ENCODE assay signal across 11 cellular contexts in the genomic region with DNA sequence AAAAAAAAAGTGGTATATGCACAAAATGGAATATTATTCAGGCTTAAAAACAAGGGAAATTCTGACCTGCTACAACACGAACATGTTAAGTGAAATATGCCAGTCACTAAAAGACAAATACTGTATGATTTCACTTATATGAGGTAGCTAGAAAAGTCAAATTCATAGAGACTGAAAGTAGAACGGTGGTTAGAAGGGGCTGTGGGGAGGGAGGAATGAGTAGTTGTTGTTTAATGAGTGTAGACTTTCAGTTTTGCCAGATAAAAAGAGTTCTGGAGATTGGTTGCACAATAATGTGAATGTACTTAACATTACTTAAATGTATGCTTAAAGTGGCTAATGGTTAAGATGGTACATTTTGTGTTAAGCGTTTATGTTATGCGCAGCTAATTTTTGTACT.
DNase-seq lines count a peak whose midpoint lies in the region; ATAC-seq and TF ChIP-seq lines count a peak whose summit lies in the region.
"Had no signal": no experiment of that assay in that cellular context is flagged by ENCODE, and none has a peak within 500 bp of the region (broad histone marks: within the 10 kb centered on the region; RNA-seq: fewer than 3 reads in every experiment).

No MANE protein-coding gene starts in this region.

- no peaks in the 10 kb centered on the region for H3K9me3 Mint-ChIP-seq in activated naive CD4-positive, alpha-beta T cell treated with anti-CD3 and anti-CD28 coated beads, Interleukin-2, amount 50 U/mL, for 24 hours
- H3K9me3 Mint-ChIP-seq in osteocyte (ENCODE audit: unreplicated experiment) = no peaks in the 10 kb centered on the region
- H3K9me3 Mint-ChIP-seq: GM23338, nephron had no signal

- no peaks in the 10 kb centered on the region for H3K27me3 Mint-ChIP-seq in activated naive CD4-positive, alpha-beta T cell treated with anti-CD3 and anti-CD28 coated beads, Interleukin-2, amount 50 U/mL, for 24 hours
- peaks cover 44% of the 10 kb centered on the region for H3K27me3 Mint-ChIP-seq in osteocyte (ENCODE audit: unreplicated experiment)

- 90% methylated on average over 4 of the region's 4 CpGs for WGBS in testis, 2 donors

- intact Hi-C loops in testis (cut with DNase I; ENCODE audit: low total_unique reads) = no loop called here

- no peak overlapping the region for H3K27ac ChIP-seq in testis
- H3K27ac ChIP-seq: hepatocyte had no signal

- TF ChIP-seq CTCF in osteocyte (IDR thresholded peaks at IDR 0.05) (no peak), testis (IDR thresholded peaks at IDR 0.05) (no peak), GM13977 (IDR thresholded peaks at IDR 0.05; ENCODE audit: extremely low read depth, insufficient read depth, missing control alignments) (no peak)

- H3K36me3 ChIP-seq in testis (ENCODE audit: low read depth, missing control alignments) = no peaks in the 10 kb centered on the region

- H3K4me3 Mint-ChIP-seq in activated naive CD4-positive, alpha-beta T cell treated with anti-CD3 and anti-CD28 coated beads, Interleukin-2, amount 50 U/mL, for 24 hours = peak overlapping the region; percentile 36
- no peak overlapping the region for H3K4me3 Mint-ChIP-seq in osteocyte (ENCODE audit: unreplicated experiment)
- H3K4me3 Mint-ChIP-seq: GM23338, nephron had no signal

- H3K9me3 ChIP-seq in testis = no peaks in the 10 kb centered on the region

- no peaks in the 10 kb centered on the region for H3K36me3 Mint-ChIP-seq in activated naive CD4-positive, alpha-beta T cell treated with anti-CD3 and anti-CD28 coated beads, Interleukin-2, amount 50 U/mL, for 24 hours
- no peaks in the 10 kb centered on the region for H3K36me3 Mint-ChIP-seq in osteocyte (ENCODE audit: unreplicated experiment)

- H3K4me3 ChIP-seq in testis = no peak overlapping the region
- H3K4me3 ChIP-seq: GM23338, hepatocyte had no signal

- H3K4me1 Mint-ChIP-seq in activated naive CD4-positive, alpha-beta T cell treated with anti-CD3 and anti-CD28 coated beads, Interleukin-2, amount 50 U/mL, for 24 hours = peaks cover 54% of the 10 kb centered on the region
- no peaks in the 10 kb centered on the region for H3K4me1 Mint-ChIP-seq in osteocyte (ENCODE audit: unreplicated experiment)

- no peak for TF ChIP-seq POLR2A in testis (IDR thresholded peaks at IDR 0.05)

- DNase-seq in osteocyte (ENCODE audit: extremely low spot score, unreplicated experiment) = no peak
- no peak for DNase-seq in testis
- no peak for DNase-seq in GM13977 (ENCODE audit: low spot score)
- DNase-seq: cortex of kidney had no signal

- H3K4me1 ChIP-seq in testis = no peaks in the 10 kb centered on the region

- in situ Hi-C loops in GM13977 (cut with MboI; ENCODE audit: low pct_unique_long_range_greater_than_20kb, low sequenced_read_pairs, unreplicated experiment) = no loop called here

- ATAC-seq in GM18868 (IDR thresholded peaks at IDR 0.05; ENCODE audit: unreplicated experiment) = peak; percentile 63
- ATAC-seq in GM21423 (IDR thresholded peaks at IDR 0.05; ENCODE audit: unreplicated experiment) = peak; percentile 51
- ATAC-seq in HG03139 (IDR thresholded peaks at IDR 0.05; ENCODE audit: unreplicated experiment) = peak; percentile 45
- ATAC-seq: GM23338 had no signal

- peak overlapping the region; percentile 15 for H3K27ac Mint-ChIP-seq in activated naive CD4-positive, alpha-beta T cell treated with anti-CD3 and anti-CD28 coated beads, Interleukin-2, amount 50 U/mL, for 24 hours
- no peak overlapping the region for H3K27ac Mint-ChIP-seq in osteocyte (ENCODE audit: unreplicated experiment)
- H3K27ac Mint-ChIP-seq: GM23338, nephron had no signal

- no peaks in the 10 kb centered on the region for H3K27me3 ChIP-seq in testis
- H3K27me3 ChIP-seq: hepatocyte had no signal
